9 cellular contexts compared by ENCODE assay signal in genomic region chr16:74623214-74623842, GRCh38. TPM values are rescaled to one million over a fixed set of nuclear protein-coding genes. Genes with fewer than 3 reads are reported as not detected.
A peak's percentile ranks its signal among the peaks of the same experiment; 100 is the strongest.
DNase-seq lines count a peak whose midpoint lies in the region; ATAC-seq and TF ChIP-seq lines count a peak whose summit lies in the region.
"Had no signal": no experiment of that assay in that cellular context is flagged by ENCODE, and none has a peak within 500 bp of the region (broad histone marks: within the 10 kb centered on the region; RNA-seq: fewer than 3 reads in every experiment).

No MANE protein-coding gene starts in this region.

- TF ChIP-seq POLR2A in esophagus squamous epithelium (IDR thresholded peaks at IDR 0.05) = no peak

- peaks cover 27 to 36% of the 10 kb centered on the region in 2 donors for H3K4me1 Mint-ChIP-seq in natural killer cell treated with Interleukin-12 subunit alpha and Interleukin-12 subunit beta and Interleukin-15 and Interleukin-18, amount 100 ng/mL, for 72 hours (ENCODE audit: low read depth in 2 of 2)

- intact Hi-C loops in esophagus squamous epithelium (cut with DNase I) = loop anchor here (10.0 kb wide), 1 partner anchor 309 kb away; no protein-coding TSS in a partner anchor

- ATAC-seq in natural killer cell treated with Interleukin-12 subunit alpha and Interleukin-12 subunit beta and Interleukin-15 and Interleukin-18, amount 100 ng/mL, for 72 hours = peak in 1 of 2 donors; percentile 40

- no peak overlapping the region for H3K4me3 ChIP-seq in esophagus squamous epithelium
- H3K4me3 ChIP-seq: SJCRH30 had no signal

- H3K4me3 Mint-ChIP-seq in natural killer cell treated with Interleukin-12 subunit alpha and Interleukin-12 subunit beta and Interleukin-15 and Interleukin-18, amount 100 ng/mL, for 72 hours = no peak overlapping the region

- peaks cover 27% of the 10 kb centered on the region for H3K36me3 Mint-ChIP-seq in natural killer cell treated with Interleukin-12 subunit alpha and Interleukin-12 subunit beta and Interleukin-15 and Interleukin-18, amount 100 ng/mL, for 72 hours

- no peaks in the 10 kb centered on the region for H3K27me3 ChIP-seq in esophagus squamous epithelium
- H3K27me3 ChIP-seq: SJCRH30 had no signal

- DNase-seq in COR-L47 (lab: John Stamatoyannopoulos, UW) = peak; percentile 17
- DNase-seq in HCEC 1CT = peak; percentile 32
- DNase-seq in SK-MEL-5 (ENCODE audit: low read depth, low spot score) = peak; percentile 65
- no peak for DNase-seq in esophagus squamous epithelium (lab: John Stamatoyannopoulos, UW)
- DNase-seq in natural killer cell treated with Interleukin-12 subunit alpha and Interleukin-12 subunit beta and Interleukin-15 and Interleukin-18, amount 100 ng/mL, for 72 hours (ENCODE audit: low spot score) = no peak
- no peak for DNase-seq in C1 segment of cervical spinal cord (lab: John Stamatoyannopoulos, UW)
- DNase-seq in kidney glomerular epithelial cell (lab: John Stamatoyannopoulos, UW) = no peak
- DNase-seq in NCI-H128 (lab: John Stamatoyannopoulos, UW; ENCODE audit: unreplicated experiment) = no peak

- no peaks in the 10 kb centered on the region for H3K27me3 Mint-ChIP-seq in natural killer cell treated with Interleukin-12 subunit alpha and Interleukin-12 subunit beta and Interleukin-15 and Interleukin-18, amount 100 ng/mL, for 72 hours

- WGBS in esophagus squamous epithelium, 2 donors = 24 to 32% methylated on average over 4 of the region's 4 CpGs

- peak in 5 of 6 experiments; percentile 31 to 70 (median 55) for TF ChIP-seq CTCF in esophagus squamous epithelium (IDR thresholded peaks at IDR 0.05)

- H3K9me3 ChIP-seq in esophagus squamous epithelium = no peaks in the 10 kb centered on the region
- H3K9me3 ChIP-seq: SJCRH30 had no signal

- peaks cover 20 to 91% (median 37%) of the 10 kb centered on the region in 3 donors for H3K36me3 ChIP-seq in esophagus squamous epithelium

- H3K4me1 ChIP-seq in esophagus squamous epithelium = peaks cover 0 to under 1% (median 0%) of the 10 kb centered on the region in 3 donors
- H3K4me1 ChIP-seq: SJCRH30 had no signal

- H3K27ac ChIP-seq in esophagus squamous epithelium = no peak overlapping the region
- H3K27ac ChIP-seq: SJCRH30 had no signal

- in situ Hi-C loops in SK-MEL-5 (cut with HindIII; ENCODE audit: low pct_unique_long_range_greater_than_20kb, low sequenced_read_pairs) = no loop called here

- H3K9me3 Mint-ChIP-seq in natural killer cell treated with Interleukin-12 subunit alpha and Interleukin-12 subunit beta and Interleukin-15 and Interleukin-18, amount 100 ng/mL, for 72 hours = no peaks in the 10 kb centered on the region

- H3K27ac Mint-ChIP-seq in natural killer cell treated with Interleukin-12 subunit alpha and Interleukin-12 subunit beta and Interleukin-15 and Interleukin-18, amount 100 ng/mL, for 72 hours = peak overlapping the region; percentile 30 to 63

RNA-seq across cellular contexts. Expression of gene GLG1, which starts 16.4 kb away (rescaled TPM):
- total RNA-seq in SK-MEL-5 (2014; rRNA removed; shearing (Covaris generic)) = 41.7 and 57.9 TPM in 2 replicates
- polyA plus RNA-seq in SK-MEL-5 (2015; cell fraction: cytosol; rRNA removed) = 70.2 and 92.6 TPM in 2 replicates
- 24.3 and 38.4 TPM in 2 replicates for polyA plus RNA-seq in SK-MEL-5 (2015; cell fraction: nucleus; rRNA removed)
- total RNA-seq in esophagus squamous epithelium = 10 to 100 TPM; 59.2 to 71.9 (median 60.8) TPM
- 10 to 100 TPM; 69.6 to 98.9 TPM for total RNA-seq in natural killer cell treated with Interleukin-12 subunit alpha and Interleukin-12 subunit beta and Interleukin-15 and Interleukin-18, amount 100 ng/mL, for 72 hours

RNA-seq across cellular contexts. Expression of gene RFWD3, which starts 43.3 kb away (rescaled TPM):
- total RNA-seq in SK-MEL-5 (2014; rRNA removed; shearing (Covaris generic)) = 29.2 and 31.3 TPM in 2 replicates
- polyA plus RNA-seq in SK-MEL-5 (2015; cell fraction: cytosol; rRNA removed) = 41.0 and 57.9 TPM in 2 replicates
- polyA plus RNA-seq in SK-MEL-5 (2015; cell fraction: nucleus; rRNA removed) = 37.2 and 43.7 TPM in 2 replicates
- total RNA-seq in esophagus squamous epithelium = 10 to 100 TPM; 10.1 to 35.2 (median 16.7) TPM
- 100 to 1,000 TPM in 1 of 2 donors, 10 to 100 TPM in 1; 76.7 to 148 TPM for total RNA-seq in natural killer cell treated with Interleukin-12 subunit alpha and Interleukin-12 subunit beta and Interleukin-15 and Interleukin-18, amount 100 ng/mL, for 72 hours

Comparison
In these comparisons a context has a peak if more than half of its experiments do, and no peak if none do; other contexts are left out.
1. DNase-seq: peak in COR-L47 (single experiment), HCEC 1CT (single experiment) and SK-MEL-5 (single experiment); none in esophagus squamous epithelium (single experiment), natural killer cell treated with Interleukin-12 subunit alpha and Interleukin-12 subunit beta and Interleukin-15 and Interleukin-18, amount 100 ng/mL, for 72 hours (single experiment), C1 segment of cervical spinal cord (0 of 14), kidney glomerular epithelial cell (single experiment) and NCI-H128 (single experiment).